Comparison of ENCODE assay signal across 8 cellular contexts in the genomic region with DNA sequence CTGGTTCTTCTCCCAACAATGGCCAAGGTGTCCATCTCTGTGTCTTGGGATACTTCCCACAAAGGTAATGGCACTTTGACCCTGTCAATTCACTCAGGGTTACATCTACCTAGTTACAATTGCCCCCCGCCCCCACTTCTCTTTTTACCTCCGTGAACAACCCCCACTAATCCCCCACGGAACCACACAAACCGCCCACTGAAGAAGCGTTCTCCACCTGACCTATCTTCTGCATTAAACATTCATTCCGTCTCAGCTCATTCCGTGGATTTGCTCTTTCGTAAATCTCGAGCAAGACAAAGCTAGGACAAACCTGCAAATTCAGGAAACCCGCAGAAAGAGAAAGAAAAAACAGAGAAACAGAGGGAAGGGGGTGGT. TPM values are rescaled to one million over a fixed set of nuclear protein-coding genes. Genes with fewer than 3 reads are reported as not detected.
DNase-seq lines count a peak whose midpoint lies in the region; ATAC-seq and TF ChIP-seq lines count a peak whose summit lies in the region.

No MANE protein-coding gene starts in this region.

- DNase-seq in HCEC 1CT (peak; percentile 19), SJCRH30 (no peak), foreskin keratinocyte (no peak), NCI-H2196 treated with DMSO at 0.1 percent for 48 hours (lab: John Stamatoyannopoulos, UW; ENCODE audit: unreplicated experiment) (no peak), NCI-H226 (no peak), glutamatergic neuron (no peak)
- DNase-seq in stimulated activated CD4-positive, alpha-beta T cell treated with anti-CD3 and anti-CD28 coated beads, Interleukin-15, amount 100 ng/mL, for 24 hours, result peak; percentile 19
- DNase-seq in activated effector memory CD4-positive, alpha-beta T cell treated with anti-CD3 and anti-CD28 coated beads, Interleukin-2, amount 50 U/mL, for 16 hours, result no peak

- no peak for TF ChIP-seq CTCF in foreskin keratinocyte (conservative IDR thresholded peaks at IDR 0.05)
- no peak for TF ChIP-seq CTCF in glutamatergic neuron (IDR thresholded peaks at IDR 0.05; ENCODE audit: partially characterized antibody, unreplicated experiment)

- H3K9me3 ChIP-seq in SJCRH30 (replicated peaks), result no peaks in the 10 kb centered on the region

- H3K4me1 ChIP-seq in SJCRH30, result no peaks in the 10 kb centered on the region; the same call in 1 of the 2 replicates
- H3K4me1 ChIP-seq in foreskin keratinocyte, result peaks cover 43% of the 10 kb centered on the region

- H3K9me3 Mint-ChIP-seq in glutamatergic neuron (ENCODE audit: unreplicated experiment), result no peaks in the 10 kb centered on the region

- H3K36me3 Mint-ChIP-seq in glutamatergic neuron (ENCODE audit: unreplicated experiment), result no peaks in the 10 kb centered on the region

- H3K27ac Mint-ChIP-seq in glutamatergic neuron (ENCODE audit: unreplicated experiment), result no peak overlapping the region

- ATAC-seq in foreskin keratinocyte, result no peak

- peaks cover 17% of the 10 kb centered on the region for H3K4me1 Mint-ChIP-seq in glutamatergic neuron (ENCODE audit: low read depth, unreplicated experiment)

- no peaks in the 10 kb centered on the region for H3K27me3 Mint-ChIP-seq in glutamatergic neuron (ENCODE audit: unreplicated experiment)

- H3K36me3 ChIP-seq in SJCRH30, result 0 out of 2 replicates have a peak, but pooled peaks cover 2% of the 10 kb centered on the region

- H3K27ac ChIP-seq in SJCRH30 (peak overlapping the region; percentile 38; the same call in 1 of the 2 replicates), foreskin keratinocyte (peak overlapping the region; percentile 46)

- H3K27me3 ChIP-seq in SJCRH30 (no peaks in the 10 kb centered on the region), foreskin keratinocyte (no peaks in the 10 kb centered on the region)

- peak overlapping the region; percentile 75 for H3K4me3 ChIP-seq in SJCRH30

- no peak overlapping the region for H3K4me3 Mint-ChIP-seq in glutamatergic neuron (ENCODE audit: unreplicated experiment)

RNA-seq across cellular contexts. Expression of a gene that starts 0.7 kb away (rescaled TPM):
- 63.1 and 70.3 TPM in 2 replicates for total RNA-seq in SJCRH30 (2014; rRNA removed; shearing (Covaris generic))
- 69.1 and 72.1 TPM in 2 replicates for total RNA-seq in foreskin keratinocyte
- 24.5 and 28.8 TPM in 2 replicates for polyA plus RNA-seq in foreskin keratinocyte
- total RNA-seq in glutamatergic neuron (ENCODE audit: unreplicated experiment), result 88.3 TPM

RNA-seq across cellular contexts. Expression of a gene that starts 40.3 kb away (rescaled TPM):
- total RNA-seq in SJCRH30 (2014; rRNA removed; shearing (Covaris generic)), result 192 and 254 TPM in 2 replicates
- total RNA-seq in foreskin keratinocyte (475 and 490 TPM in 2 replicates), glutamatergic neuron (ENCODE audit: unreplicated experiment) (527 TPM)
- polyA plus RNA-seq in foreskin keratinocyte, result 478 and 491 TPM in 2 replicates

Comparison
In these comparisons a context has a peak if more than half of its experiments do, and no peak if none do; other contexts are left out.
1. DNase-seq: peak in HCEC 1CT (single experiment) and stimulated activated CD4-positive, alpha-beta T cell treated with anti-CD3 and anti-CD28 coated beads, Interleukin-15, amount 100 ng/mL, for 24 hours (single experiment); none in SJCRH30 (0 of 2), foreskin keratinocyte (0 of 2), activated effector memory CD4-positive, alpha-beta T cell treated with anti-CD3 and anti-CD28 coated beads, Interleukin-2, amount 50 U/mL, for 16 hours (single experiment), NCI-H2196 treated with DMSO at 0.1 percent for 48 hours (single experiment), NCI-H226 (single experiment) and glutamatergic neuron (single experiment).